In genomic region chr1:190583862-190584261, GRCh38 we compare ENCODE assay signal across 20 cellular contexts.
DNase-seq lines count a peak whose midpoint lies in the region; ATAC-seq, FAIRE-seq and TF ChIP-seq lines count a peak whose summit lies in the region.
"Had no signal": no experiment of that assay in that cellular context is flagged by ENCODE, and none has a peak within 500 bp of the region (broad histone marks: within the 10 kb centered on the region; RNA-seq: fewer than 3 reads in every experiment).

No MANE protein-coding gene starts in this region.

- no peaks in the 10 kb centered on the region for H3K36me3 Mint-ChIP-seq in endodermal cell (ENCODE audit: low read depth)
- H3K36me3 Mint-ChIP-seq: CD4-positive, CD25-positive, alpha-beta regulatory T cell; CD8-positive, alpha-beta memory T cell had no signal

- H3K18ac ChIP-seq in IMR-90 (ENCODE audit: low read depth, low read length) = no peak overlapping the region
- H3K18ac ChIP-seq in trophoblast cell (ENCODE audit: low read length) = no peak overlapping the region

- H4K8ac ChIP-seq in IMR-90 (ENCODE audit: low read depth in 2 of 2, low read length in 2 of 2) = no peak overlapping the region
- no peak overlapping the region for H4K8ac ChIP-seq in trophoblast cell (ENCODE audit: low read depth, low read length)

- in situ Hi-C loops in IMR-90 (cut with MboI; ENCODE audit: low sequenced_read_pairs) = no loop called here

- H3K4me1 ChIP-seq in IMR-90 (ENCODE audit: control insufficient read depth, insufficient read depth, low read length) = no peaks in the 10 kb centered on the region
- H3K4me1 ChIP-seq in trophoblast cell (ENCODE audit: control insufficient read depth in 1 of 2, insufficient read depth in 2 of 2, low read length in 2 of 2) = no peaks in the 10 kb centered on the region
- no peaks in the 10 kb centered on the region for H3K4me1 ChIP-seq in endodermal cell (ENCODE audit: control insufficient read depth, insufficient read depth, low read length)

- H3K79me1 ChIP-seq in IMR-90 (ENCODE audit: low read depth in 1 of 2, low read length in 2 of 2) = no peaks in the 10 kb centered on the region
- H3K79me1 ChIP-seq in trophoblast cell (ENCODE audit: low read length) = no peaks in the 10 kb centered on the region

- ATAC-seq in IMR-90 (ENCODE audit: low read depth) = no peak
- ATAC-seq: GM23338 had no signal

- no CpG with 5 or more reads among the region's 3 CpGs for WGBS in IMR-90 (ENCODE audit: extremely low coverage in 2 of 2, insufficient read length in 1 of 2), 2 experiments
- WGBS in trophoblast cell (ENCODE audit: extremely low coverage, insufficient coverage, insufficient read length) = no CpG with 5 or more reads among the region's 3 CpGs
- WGBS in endodermal cell (ENCODE audit: insufficient coverage in 1 of 2, insufficient read length in 1 of 2), 2 experiments = 92% methylated on average over 3 of the region's 3 CpGs; no CpG with 5 or more reads in 1 of the 2 experiments

- H3K56ac ChIP-seq in IMR-90 (ENCODE audit: extremely low read depth, insufficient read depth, low read length) = no peak overlapping the region

- H3K4me2 ChIP-seq in IMR-90 (ENCODE audit: low read depth, low read length) = no peak overlapping the region
- no peak overlapping the region for H3K4me2 ChIP-seq in trophoblast cell (ENCODE audit: low read length)
- H3K4me2 ChIP-seq: GM23338 had no signal

- H4K12ac ChIP-seq in trophoblast cell (ENCODE audit: low read depth, low read length) = no peak overlapping the region

- H3K4me3 ChIP-seq in IMR-90 (ENCODE audit: insufficient read depth, low read depth, low read length) = no peak overlapping the region
- H3K4me3 ChIP-seq in trophoblast cell (ENCODE audit: low read depth, low read length) = no peak overlapping the region
- no peak overlapping the region for H3K4me3 ChIP-seq in endodermal cell (ENCODE audit: low read length)
- H3K4me3 ChIP-seq: GM23338 had no signal

- H3K79me2 ChIP-seq in trophoblast cell (ENCODE audit: control insufficient read depth, insufficient read depth, low read length, poor library complexity) = no peaks in the 10 kb centered on the region

- no peaks in the 10 kb centered on the region for H3K9me1 ChIP-seq in IMR-90 (ENCODE audit: insufficient read depth, low read length)

- H3K27me3 Mint-ChIP-seq in endodermal cell (ENCODE audit: insufficient read depth) = no peaks in the 10 kb centered on the region
- H3K27me3 Mint-ChIP-seq: CD4-positive, CD25-positive, alpha-beta regulatory T cell; CD8-positive, alpha-beta memory T cell had no signal

- H3K14ac ChIP-seq in IMR-90 (replicated peaks; ENCODE audit: low read depth, low read length) (no peak overlapping the region), trophoblast cell (ENCODE audit: low read length) (no peak overlapping the region)

- H2BK5ac ChIP-seq in IMR-90 (ENCODE audit: low read depth, low read length, poor library complexity, severe bottlenecking) (no peak overlapping the region), trophoblast cell (ENCODE audit: low read depth, low read length, poor library complexity) (no peak overlapping the region)

- no peaks in the 10 kb centered on the region for H4K20me1 ChIP-seq in IMR-90 (ENCODE audit: insufficient read depth, low read length)

- H3K27ac ChIP-seq in IMR-90 (ENCODE audit: insufficient read depth, low read length) (no peak overlapping the region), trophoblast cell (ENCODE audit: low read depth, low read length) (no peak overlapping the region), endodermal cell (ENCODE audit: low read depth, low read length) (no peak overlapping the region)
- H3K27ac ChIP-seq: HL-60 had no signal

- H2BK15ac ChIP-seq in IMR-90 (ENCODE audit: low read depth, low read length) = no peak overlapping the region

- H3K9ac ChIP-seq in IMR-90 (ENCODE audit: low read depth, low read length) = no peak overlapping the region
- H3K9ac ChIP-seq in trophoblast cell (ENCODE audit: low read length) = no peak overlapping the region
- H3K9ac ChIP-seq in endodermal cell (ENCODE audit: extremely low read depth, low read length, poor library complexity, severe bottlenecking) = no peak overlapping the region

- TF ChIP-seq RAD21 in IMR-90 (IDR thresholded peaks at IDR 0.05; ENCODE audit: low read length) = no peak

- FAIRE-seq in A204.1 (lab: Jason Lieb, UNC) (peak; percentile 97), colon (lab: Jason Lieb, UNC) (peak; percentile 69)
- FAIRE-seq: GM12892, GM18507, H54 had no signal

- no peak for TF ChIP-seq CTCF in IMR-90 (conservative IDR thresholded peaks at IDR 0.05; ENCODE audit: low read depth, low read length)
- TF ChIP-seq CTCF in endodermal cell (conservative IDR thresholded peaks at IDR 0.05) = no peak

- H3K9me3 ChIP-seq in IMR-90 (ENCODE audit: control insufficient read depth, insufficient read depth, low read length) = no peaks in the 10 kb centered on the region
- H3K9me3 ChIP-seq in trophoblast cell (ENCODE audit: insufficient read depth, low read depth, low read length) = no peaks in the 10 kb centered on the region
- no peaks in the 10 kb centered on the region for H3K9me3 ChIP-seq in endodermal cell (ENCODE audit: control insufficient read depth, low read length)
- H3K9me3 ChIP-seq: BE2C had no signal

- CTCF ChIA-PET in IMR-90 (lab: Yijun Ruan, JAX) = no interaction called here

- no peak for TF ChIP-seq POLR2A in IMR-90 (IDR thresholded peaks at IDR 0.05; ENCODE audit: low read depth, low read length)

- dilution Hi-C loops in IMR-90 (cut with HindIII; ENCODE audit: low sequenced_read_pairs, unreplicated experiment) = no loop called here

- no peaks in the 10 kb centered on the region for H3K4me1 Mint-ChIP-seq in endodermal cell
- H3K4me1 Mint-ChIP-seq: CD4-positive, CD25-positive, alpha-beta regulatory T cell; CD8-positive, alpha-beta memory T cell; GM23338 had no signal

- H3K4ac ChIP-seq in IMR-90 (ENCODE audit: low read depth, low read length) (no peak overlapping the region), trophoblast cell (ENCODE audit: low read depth, low read length) (no peak overlapping the region)

- no peak overlapping the region for H2BK20ac ChIP-seq in IMR-90 (ENCODE audit: low read depth, low read length)

- BruUV-seq in IMR-90 (replicated peaks; lab: Mats Ljungman, UMichigan) = no TSS peak

- no peak overlapping the region for H4K5ac ChIP-seq in IMR-90 (ENCODE audit: low read depth, low read length)

- H2AK5ac ChIP-seq in IMR-90 (ENCODE audit: low read depth, low read length) (no peak overlapping the region), trophoblast cell (ENCODE audit: low read length) (no peak overlapping the region)

- no peak overlapping the region for H2AFZ ChIP-seq in IMR-90 (replicated peaks; ENCODE audit: low read length, poor library complexity)
- H2AFZ ChIP-seq in trophoblast cell (ENCODE audit: insufficient read depth, low read length, poor library complexity) = no peak overlapping the region
- H2AFZ ChIP-seq: GM23338 had no signal

- H2BK12ac ChIP-seq in trophoblast cell (ENCODE audit: low read length) = no peak overlapping the region

- no peak overlapping the region for H2AK9ac ChIP-seq in IMR-90 (replicated peaks; ENCODE audit: low read depth, low read length, poor library complexity)

- H3K4me3 Mint-ChIP-seq in endodermal cell = no peak overlapping the region
- H3K4me3 Mint-ChIP-seq: CD4-positive, CD25-positive, alpha-beta regulatory T cell; CD8-positive, alpha-beta memory T cell; GM23338 had no signal

- H2BK120ac ChIP-seq in IMR-90 (ENCODE audit: low read depth, low read length) (no peak overlapping the region), trophoblast cell (ENCODE audit: insufficient read depth, low read length, poor library complexity) (no peak overlapping the region)

- H3K9me3 Mint-ChIP-seq in endodermal cell = no peaks in the 10 kb centered on the region
- H3K9me3 Mint-ChIP-seq: GM23338 had no signal

- H3K27me3 ChIP-seq in IMR-90 (ENCODE audit: control insufficient read depth, insufficient read depth, low read length) (no peaks in the 10 kb centered on the region), trophoblast cell (ENCODE audit: insufficient read depth, low read length) (no peaks in the 10 kb centered on the region), endodermal cell (ENCODE audit: control insufficient read depth, insufficient read depth, low read length, poor library complexity, severe bottlenecking) (no peaks in the 10 kb centered on the region)
- H3K27me3 ChIP-seq: BE2C had no signal

- DNase-seq in IMR-90 (no peak), trophoblast cell (peak; percentile 40 to 72), endodermal cell (no peak), pons (ENCODE audit: low spot score) (no peak)
- no peak for DNase-seq in stimulated activated CD4-positive, alpha-beta T cell treated with anti-CD3 and anti-CD28 coated beads, Interleukin-2, amount 100 ng/mL, for 24 hours
- DNase-seq: 8988T; BE2C; C1 segment of cervical spinal cord; CD4-positive, CD25-positive, alpha-beta regulatory T cell; CD8-positive, alpha-beta memory T cell; COR-L47; GDM1; HCEC 1CT had no signal

- H3K27ac Mint-ChIP-seq in endodermal cell = no peak overlapping the region
- H3K27ac Mint-ChIP-seq: CD4-positive, CD25-positive, alpha-beta regulatory T cell; GM23338 had no signal

- POLR2A ChIA-PET in IMR-90 (lab: Charles Lee; ENCODE audit: unreplicated experiment) = no interaction called here

- H3K36me3 ChIP-seq in IMR-90 (ENCODE audit: control insufficient read depth, insufficient read depth, low read length) (no peaks in the 10 kb centered on the region), trophoblast cell (ENCODE audit: control insufficient read depth in 1 of 2, insufficient read depth in 2 of 2, low read length in 2 of 2) (no peaks in the 10 kb centered on the region), endodermal cell (ENCODE audit: control insufficient read depth, insufficient read depth, low read length) (no peaks in the 10 kb centered on the region)
- H3K36me3 ChIP-seq: BE2C had no signal

- H3K23ac ChIP-seq in IMR-90 (ENCODE audit: low read depth, low read length) (no peak overlapping the region), trophoblast cell (ENCODE audit: low read length) (no peak overlapping the region)

- intact Hi-C loops in IMR-90 (cut with micrococcal nuclease) = no loop called here

- no peak overlapping the region for H4K91ac ChIP-seq in IMR-90 (ENCODE audit: insufficient read depth, low read depth, low read length)
- H4K91ac ChIP-seq in trophoblast cell (ENCODE audit: low read depth, low read length) = no peak overlapping the region

TF ChIP-seq in IMR-90, 13 proteins besides CTCF, POLR2A, EP300 and RAD21:
- no peak for TF ChIP-seq CHD1 (IDR thresholded peaks at IDR 0.05; ENCODE audit: low read depth, low read length)
- peak; percentile 35; the same call in 1 of the 2 replicates for TF ChIP-seq CEBPB (IDR thresholded peaks at IDR 0.05; ENCODE audit: low read depth, low read length)
- TF ChIP-seq FOS (IDR thresholded peaks at IDR 0.05; ENCODE audit: low read depth, low read length) = no peak

Comparison
In these comparisons a context has a peak if more than half of its experiments do, and no peak if none do; other contexts are left out.
1. DNase-seq: peak in trophoblast cell (2 of 2); none in IMR-90 (single experiment), endodermal cell (single experiment), stimulated activated CD4-positive, alpha-beta T cell treated with anti-CD3 and anti-CD28 coated beads, Interleukin-2, amount 100 ng/mL, for 24 hours (0 of 2) and pons (single experiment).